ENCODE assay signal across 8 cellular contexts in genomic region chr7:100894860-100895700, GRCh38. TPM values are rescaled to one million over a fixed set of nuclear protein-coding genes. Genes with fewer than 3 reads are reported as not detected.
DNase-seq lines count a peak whose midpoint lies in the region; ATAC-seq, FAIRE-seq and TF ChIP-seq lines count a peak whose summit lies in the region.

No MANE protein-coding gene starts in this region.

- ATAC-seq in Panc1 (peak; percentile 37), HG02840 (IDR thresholded peaks at IDR 0.05; ENCODE audit: low FRiP score, unreplicated experiment) (no peak)

- POLR2A ChIA-PET in Panc1 (lab: Charles Lee): no interaction called here

- peak overlapping the region; percentile 82 for H3K4me2 ChIP-seq in astrocyte (ENCODE audit: low read length)

- peaks cover 15% of the 10 kb centered on the region for H3K4me1 Mint-ChIP-seq in astrocyte (ENCODE audit: low read depth, unreplicated experiment)

- peaks cover 18% of the 10 kb centered on the region for H3K27me3 Mint-ChIP-seq in astrocyte (ENCODE audit: low read depth, unreplicated experiment)

- no peak overlapping the region for H3K27ac Mint-ChIP-seq in astrocyte (ENCODE audit: unreplicated experiment)

- FAIRE-seq in astrocyte (lab: Jason Lieb, UNC): no peak

- H3K36me3 Mint-ChIP-seq in astrocyte (ENCODE audit: low read depth, unreplicated experiment): no peaks in the 10 kb centered on the region

- H3K4me3 ChIP-seq in Panc1 (ENCODE audit: low read depth in 2 of 2, low read length in 2 of 2) (peak overlapping the region; percentile 50 to 62), astrocyte (ENCODE audit: insufficient read depth, low read depth, low read length) (peak overlapping the region; percentile 49), iPS-15b (ENCODE audit: low read depth, low read length) (peak overlapping the region; percentile 49), skin epidermis (peak overlapping the region; percentile 16 to 42 (median 28))

- H3K27me3 ChIP-seq in Panc1 (ENCODE audit: control insufficient read depth, insufficient read depth, low read length) (no peaks in the 10 kb centered on the region; the same call in 1 of the 2 replicates), astrocyte (ENCODE audit: insufficient read depth, low read length) (peaks cover 10% of the 10 kb centered on the region), iPS-15b (ENCODE audit: control insufficient read depth, insufficient read depth, low read length) (peaks cover 14% of the 10 kb centered on the region)

- TF ChIP-seq CTCF in Panc1 (IDR thresholded peaks at IDR 0.05) (peak; percentile 95), astrocyte (IDR thresholded peaks at IDR 0.05; ENCODE audit: insufficient read depth, low read depth, low read length) (peak; percentile 37)

- H3K4me3 Mint-ChIP-seq in astrocyte (ENCODE audit: unreplicated experiment): peak overlapping the region; percentile 45

- H3K4me1 ChIP-seq in Panc1 (ENCODE audit: control insufficient read depth, insufficient read depth, low read length): peaks cover 29% of the 10 kb centered on the region
- H3K4me1 ChIP-seq in astrocyte (ENCODE audit: insufficient read depth, low read length): peaks cover 27% of the 10 kb centered on the region
- H3K4me1 ChIP-seq in iPS-15b (ENCODE audit: control insufficient read depth, insufficient read depth, low read length): peaks cover 9% of the 10 kb centered on the region

- intact Hi-C loops in Panc1 (cut with micrococcal nuclease; ENCODE audit: unreplicated experiment): loop anchor here (5.0 kb wide), 2 partner anchors 182 to 387 kb away; no protein-coding TSS in a partner anchor

- H2AFZ ChIP-seq in astrocyte (ENCODE audit: low read depth, low read length): peak overlapping the region; percentile 34

- no peaks in the 10 kb centered on the region for H4K20me1 ChIP-seq in astrocyte (ENCODE audit: insufficient read depth, low read length)

- H3K9me3 Mint-ChIP-seq in astrocyte (ENCODE audit: unreplicated experiment): no peaks in the 10 kb centered on the region

- no peak overlapping the region for H3K27ac ChIP-seq in Panc1 (ENCODE audit: low read length)
- H3K27ac ChIP-seq in astrocyte (ENCODE audit: low read depth, low read length): no peak overlapping the region
- H3K27ac ChIP-seq in skin epidermis: peak overlapping the region in 4 of 21 experiments; percentile 0 to 25 (median 8)

- in situ Hi-C loops in Panc1 (cut with HindIII; ENCODE audit: low pct_unique_long_range_greater_than_20kb, low sequenced_read_pairs): no loop called here

- no peaks in the 10 kb centered on the region for H3K79me2 ChIP-seq in astrocyte (ENCODE audit: insufficient read depth, low read length)

- CTCF ChIA-PET in Panc1 (lab: Charles Lee): interaction anchor here (0.6 to 1.0 kb wide), 4 partner anchors 56 to 298 kb away, joined by 3 to 4 read pairs (median 4); no protein-coding TSS in a partner anchor

- DNase-seq in NCI-H146 (lab: John Stamatoyannopoulos, UW) (peak; percentile 24), NCI-H146 treated with DMSO at 0.1 percent for 48 hours (lab: John Stamatoyannopoulos, UW; ENCODE audit: unreplicated experiment) (no peak), Panc1 (ENCODE audit: low read depth, low spot score) (no peak), astrocyte (ENCODE audit: low read depth) (no peak), HPDE6-E6E7 (ENCODE audit: extremely low spot score) (no peak)

- BruUV-seq in Panc1 (replicated peaks; lab: Mats Ljungman, UMichigan): no TSS peak

- no peaks in the 10 kb centered on the region for H3K9me3 ChIP-seq in Panc1 (ENCODE audit: control insufficient read depth, insufficient read depth, low read depth, low read length)
- H3K9me3 ChIP-seq in astrocyte (ENCODE audit: insufficient read depth, low read depth, low read length): no peaks in the 10 kb centered on the region
- H3K9me3 ChIP-seq in iPS-15b (ENCODE audit: control insufficient read depth, insufficient read depth, low read length): no peaks in the 10 kb centered on the region

- H3K36me3 ChIP-seq in Panc1 (ENCODE audit: control insufficient read depth, insufficient read depth, low read length) (no peaks in the 10 kb centered on the region), astrocyte (ENCODE audit: insufficient read depth, low read length) (no peaks in the 10 kb centered on the region), iPS-15b (ENCODE audit: control insufficient read depth, insufficient read depth, low read length) (peaks cover 4% of the 10 kb centered on the region)

- H3K9ac ChIP-seq in astrocyte (ENCODE audit: low read length) (peak overlapping the region; percentile 30), iPS-15b (ENCODE audit: low read depth, low read length) (no peak overlapping the region)

RNA-seq across cellular contexts. Expression of gene ACHE, which starts 0.6 kb away (rescaled TPM):
- total RNA-seq in Panc1 (2021; ENCODE audit: unreplicated experiment) (10.4 TPM), astrocyte (12.1 and 18.9 TPM in 2 replicates)
- 25.9 TPM for polyA plus RNA-seq in Panc1 (2012; ENCODE audit: insufficient read length)

RNA-seq across cellular contexts. Expression of gene UFSP1, which starts 5.6 kb away (rescaled TPM):
- 3.3 TPM for total RNA-seq in Panc1 (2021; ENCODE audit: unreplicated experiment)
- 6.2 TPM for polyA plus RNA-seq in Panc1 (2012; ENCODE audit: insufficient read length)
- 2.7 and 3.3 TPM in 2 replicates for total RNA-seq in astrocyte

RNA-seq across cellular contexts. Expression of gene SRRT, which starts 20.2 kb away (rescaled TPM):
- total RNA-seq in Panc1 (2021; ENCODE audit: unreplicated experiment) (248 TPM), astrocyte (112 and 118 TPM in 2 replicates)
- 234 TPM for polyA plus RNA-seq in Panc1 (2012; ENCODE audit: insufficient read length)

RNA-seq across cellular contexts. Expression of gene TRIP6, which starts 27.9 kb away (rescaled TPM):
- total RNA-seq in Panc1 (2021; ENCODE audit: unreplicated experiment) (3.2 TPM), astrocyte (86.9 and 99.9 TPM in 2 replicates)
- polyA plus RNA-seq in Panc1 (2012; ENCODE audit: insufficient read length): 1.3 TPM

RNA-seq across cellular contexts. Expression of gene SLC12A9, which starts 42.6 kb away (rescaled TPM):
- 31.1 TPM for total RNA-seq in Panc1 (2021; ENCODE audit: unreplicated experiment)
- 37.1 TPM for polyA plus RNA-seq in Panc1 (2012; ENCODE audit: insufficient read length)
- total RNA-seq in astrocyte: 26.7 and 30.5 TPM in 2 replicates
